1 cellular context compared by ENCODE assay signal in genomic region chr18:36132756-36133155, GRCh38.
TF ChIP-seq lines count a peak whose summit lies in the region.

No MANE protein-coding gene starts in this region.

TF ChIP-seq in HepG2, 621 proteins besides CTCF, POLR2A, EP300 and RAD21:
- TF ChIP-seq PPARG (CRISPR knock-in tag; conservative IDR thresholded peaks at IDR 0.05) (no peak), THAP7 (CRISPR knock-in tag; IDR thresholded peaks at IDR 0.05) (no peak), ZNF382 (CRISPR knock-in tag; IDR thresholded peaks at IDR 0.05; ENCODE audit: borderline replicate concordance) (no peak), PAXIP1 (CRISPR knock-in tag; conservative IDR thresholded peaks at IDR 0.05) (no peak), TEF (CRISPR knock-in tag; IDR thresholded peaks at IDR 0.05) (no peak), MTA3 (CRISPR knock-in tag; IDR thresholded peaks at IDR 0.05) (no peak)
TF ChIP-seq in HepG2: peak in this region for 0.
